1 cellular context compared by ENCODE assay signal in the genomic region with DNA sequence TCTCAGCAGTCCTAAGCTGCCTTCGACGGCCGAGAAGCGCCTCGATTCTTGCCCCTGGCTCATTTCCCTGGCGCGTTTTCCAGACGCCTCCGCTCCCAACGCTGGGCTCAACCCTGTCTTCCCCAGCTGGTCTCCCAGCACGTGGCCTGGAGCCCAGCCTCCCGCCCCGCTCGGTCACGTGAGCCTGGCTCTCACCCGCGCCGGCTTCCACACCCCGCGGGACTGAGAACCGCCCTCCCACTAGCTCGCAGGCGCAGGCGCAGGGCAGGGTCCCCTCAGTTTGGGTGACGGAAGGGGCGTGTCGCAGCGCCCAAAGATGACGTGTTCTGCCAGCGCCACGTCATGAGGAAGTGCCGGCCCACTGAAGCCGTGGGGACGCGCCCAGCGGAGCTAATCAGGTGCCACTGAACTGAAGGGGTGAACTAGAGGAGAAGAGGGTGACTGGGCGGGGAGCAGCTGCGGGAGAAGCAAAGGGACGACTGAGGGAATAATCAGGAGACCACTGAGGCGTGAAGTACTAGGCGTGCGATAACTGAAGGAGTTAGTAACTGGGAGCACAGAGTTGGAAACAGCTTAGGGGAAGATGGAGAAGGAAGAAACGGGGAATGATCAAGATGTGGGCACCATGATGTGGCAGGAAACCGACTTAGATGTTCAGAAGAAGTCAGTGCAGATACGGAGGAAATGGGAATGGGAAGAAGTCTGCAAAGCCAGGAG.
TF ChIP-seq lines count a peak whose summit lies in the region.

A gene with protein sequence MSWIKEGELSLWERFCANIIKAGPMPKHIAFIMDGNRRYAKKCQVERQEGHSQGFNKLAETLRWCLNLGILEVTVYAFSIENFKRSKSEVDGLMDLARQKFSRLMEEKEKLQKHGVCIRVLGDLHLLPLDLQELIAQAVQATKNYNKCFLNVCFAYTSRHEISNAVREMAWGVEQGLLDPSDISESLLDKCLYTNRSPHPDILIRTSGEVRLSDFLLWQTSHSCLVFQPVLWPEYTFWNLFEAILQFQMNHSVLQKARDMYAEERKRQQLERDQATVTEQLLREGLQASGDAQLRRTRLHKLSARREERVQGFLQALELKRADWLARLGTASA (plus strand): TSS at position 343 of the 717 bp plus-strand sequence. CDS start 625 bp downstream, outside the sequence.

TF ChIP-seq in HepG2, 621 proteins besides CTCF, POLR2A, EP300 and RAD21 (continued from another document):
- TF ChIP-seq ZNF577 (CRISPR knock-in tag; IDR thresholded peaks at IDR 0.05; ENCODE audit: borderline replicate concordance, low read depth): no peak
- no peak for TF ChIP-seq CENPX (CRISPR knock-in tag; IDR thresholded peaks at IDR 0.05)
- peak; percentile 98 for TF ChIP-seq ZNF44 (CRISPR knock-in tag; IDR thresholded peaks at IDR 0.05)
- TF ChIP-seq KLF6 (CRISPR knock-in tag; IDR thresholded peaks at IDR 0.05): peak; percentile 95
- TF ChIP-seq ZNF766 (CRISPR knock-in tag; IDR thresholded peaks at IDR 0.05; ENCODE audit: borderline replicate concordance): peak; percentile 99
- TF ChIP-seq BRCA1 (CRISPR knock-in tag; IDR thresholded peaks at IDR 0.05): peak; percentile 79; the same call in 1 of the 2 replicates
- peak; percentile 1; the same call in 1 of the 2 replicates for TF ChIP-seq ZNF251 (CRISPR knock-in tag; IDR thresholded peaks at IDR 0.05)
- TF ChIP-seq ZNF383 (CRISPR knock-in tag; IDR thresholded peaks at IDR 0.05; ENCODE audit: borderline replicate concordance): no peak
- TF ChIP-seq NBN (conservative IDR thresholded peaks at IDR 0.05): no peak
- TF ChIP-seq HNRNPUL1 (IDR thresholded peaks at IDR 0.05; ENCODE audit: low read depth, low read length): no peak
- peak; percentile 85; the same call in 1 of the 2 replicates for TF ChIP-seq ZFYVE20 (CRISPR knock-in tag; IDR thresholded peaks at IDR 0.05; ENCODE audit: borderline replicate concordance, low read depth)
- peak; percentile 72; the same call in 1 of the 2 replicates for TF ChIP-seq NR1H2 (CRISPR knock-in tag; IDR thresholded peaks at IDR 0.05; ENCODE audit: borderline replicate concordance, low read depth)
- TF ChIP-seq ZSCAN20 (CRISPR knock-in tag; IDR thresholded peaks at IDR 0.05; ENCODE audit: borderline replicate concordance): no peak
- TF ChIP-seq JDP2 (CRISPR knock-in tag; IDR thresholded peaks at IDR 0.05; ENCODE audit: borderline replicate concordance): peak; percentile 73; the same call in 1 of the 2 replicates
- TF ChIP-seq RFXANK (CRISPR knock-in tag; IDR thresholded peaks at IDR 0.05): peak; percentile 85; the same call in 1 of the 2 replicates
- TF ChIP-seq HES4 (CRISPR knock-in tag; IDR thresholded peaks at IDR 0.05; ENCODE audit: borderline replicate concordance): peak; percentile 95
- TF ChIP-seq, protein P1, sequence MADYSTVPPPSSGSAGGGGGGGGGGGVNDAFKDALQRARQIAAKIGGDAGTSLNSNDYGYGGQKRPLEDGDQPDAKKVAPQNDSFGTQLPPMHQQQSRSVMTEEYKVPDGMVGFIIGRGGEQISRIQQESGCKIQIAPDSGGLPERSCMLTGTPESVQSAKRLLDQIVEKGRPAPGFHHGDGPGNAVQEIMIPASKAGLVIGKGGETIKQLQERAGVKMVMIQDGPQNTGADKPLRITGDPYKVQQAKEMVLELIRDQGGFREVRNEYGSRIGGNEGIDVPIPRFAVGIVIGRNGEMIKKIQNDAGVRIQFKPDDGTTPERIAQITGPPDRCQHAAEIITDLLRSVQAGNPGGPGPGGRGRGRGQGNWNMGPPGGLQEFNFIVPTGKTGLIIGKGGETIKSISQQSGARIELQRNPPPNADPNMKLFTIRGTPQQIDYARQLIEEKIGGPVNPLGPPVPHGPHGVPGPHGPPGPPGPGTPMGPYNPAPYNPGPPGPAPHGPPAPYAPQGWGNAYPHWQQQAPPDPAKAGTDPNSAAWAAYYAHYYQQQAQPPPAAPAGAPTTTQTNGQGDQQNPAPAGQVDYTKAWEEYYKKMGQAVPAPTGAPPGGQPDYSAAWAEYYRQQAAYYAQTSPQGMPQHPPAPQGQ (CRISPR knock-in tag; IDR thresholded peaks at IDR 0.05; ENCODE audit: borderline replicate concordance): 0 out of 2 replicates have a peak, but pooled peaks have one; percentile 68
- no peak; the same call in 1 of the 2 replicates for TF ChIP-seq ZNF616 (CRISPR knock-in tag; IDR thresholded peaks at IDR 0.05; ENCODE audit: low read depth)
- TF ChIP-seq, protein P2, sequence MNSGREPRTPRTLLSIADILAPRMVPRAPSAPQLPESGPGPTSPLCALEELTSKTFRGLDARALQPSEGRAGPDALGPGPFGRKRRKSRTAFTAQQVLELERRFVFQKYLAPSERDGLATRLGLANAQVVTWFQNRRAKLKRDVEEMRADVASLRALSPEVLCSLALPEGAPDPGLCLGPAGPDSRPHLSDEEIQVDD (CRISPR knock-in tag; IDR thresholded peaks at IDR 0.05; ENCODE audit: borderline replicate concordance): peak; percentile 56; the same call in 1 of the 2 replicates
- TF ChIP-seq AGO1 (IDR thresholded peaks at IDR 0.05; ENCODE audit: low read depth, low read length, poor library complexity, severe bottlenecking): no peak
- TF ChIP-seq MATR3 (CRISPR knock-in tag; IDR thresholded peaks at IDR 0.05): no peak
- peak; percentile 98 for TF ChIP-seq KDM5A (IDR thresholded peaks at IDR 0.05; ENCODE audit: borderline replicate concordance, low read length)
- peak; percentile 90 for TF ChIP-seq ZNF775 (CRISPR knock-in tag; IDR thresholded peaks at IDR 0.05; ENCODE audit: borderline replicate concordance)
- peak; percentile 98 for TF ChIP-seq ZNF607 (CRISPR knock-in tag; IDR thresholded peaks at IDR 0.05; ENCODE audit: borderline replicate concordance)
- TF ChIP-seq, protein P3, sequence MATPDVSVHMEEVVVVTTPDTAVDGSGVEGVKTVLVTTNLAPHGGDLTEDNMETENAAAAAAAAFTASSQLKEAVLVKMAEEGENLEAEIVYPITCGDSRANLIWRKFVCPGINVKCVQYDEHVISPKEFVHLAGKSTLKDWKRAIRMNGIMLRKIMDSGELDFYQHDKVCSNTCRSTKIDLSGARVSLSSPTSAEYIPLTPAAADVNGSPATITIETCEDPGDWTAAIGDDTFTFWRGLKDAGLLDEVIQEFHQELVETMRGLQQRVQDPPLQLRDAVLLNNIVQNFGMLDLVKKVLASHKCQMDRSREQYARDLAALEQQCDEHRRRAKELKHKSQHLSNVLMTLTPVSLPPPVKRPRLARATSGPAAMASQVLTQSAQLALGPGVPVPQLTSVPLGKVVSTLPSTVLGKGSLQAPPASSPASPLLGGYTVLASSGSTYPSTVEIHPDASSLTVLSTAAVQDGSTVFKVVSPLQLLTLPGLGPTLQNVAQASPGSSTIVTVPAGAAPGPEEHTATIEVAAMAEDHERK (CRISPR knock-in tag; IDR thresholded peaks at IDR 0.05; ENCODE audit: low read depth): peak; percentile 61; the same call in 1 of the 2 replicates
- peak; percentile 98 for TF ChIP-seq HOXA3 (CRISPR knock-in tag; IDR thresholded peaks at IDR 0.05)
- TF ChIP-seq ZNF709 (CRISPR knock-in tag; IDR thresholded peaks at IDR 0.05): peak; percentile 93
- TF ChIP-seq MIXL1 (CRISPR knock-in tag; IDR thresholded peaks at IDR 0.05): peak; percentile 69
- TF ChIP-seq KDM4B (CRISPR knock-in tag; IDR thresholded peaks at IDR 0.05): peak; percentile 90; the same call in 1 of the 2 replicates
- no peak for TF ChIP-seq ZNF260 (CRISPR knock-in tag; IDR thresholded peaks at IDR 0.05; ENCODE audit: borderline replicate concordance, low read depth)
- TF ChIP-seq, protein P4, sequence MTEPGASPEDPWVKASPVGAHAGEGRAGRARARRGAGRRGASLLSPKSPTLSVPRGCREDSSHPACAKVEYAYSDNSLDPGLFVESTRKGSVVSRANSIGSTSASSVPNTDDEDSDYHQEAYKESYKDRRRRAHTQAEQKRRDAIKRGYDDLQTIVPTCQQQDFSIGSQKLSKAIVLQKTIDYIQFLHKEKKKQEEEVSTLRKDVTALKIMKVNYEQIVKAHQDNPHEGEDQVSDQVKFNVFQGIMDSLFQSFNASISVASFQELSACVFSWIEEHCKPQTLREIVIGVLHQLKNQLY (CRISPR knock-in tag; IDR thresholded peaks at IDR 0.05): peak; percentile 89
- TF ChIP-seq, protein P5, sequence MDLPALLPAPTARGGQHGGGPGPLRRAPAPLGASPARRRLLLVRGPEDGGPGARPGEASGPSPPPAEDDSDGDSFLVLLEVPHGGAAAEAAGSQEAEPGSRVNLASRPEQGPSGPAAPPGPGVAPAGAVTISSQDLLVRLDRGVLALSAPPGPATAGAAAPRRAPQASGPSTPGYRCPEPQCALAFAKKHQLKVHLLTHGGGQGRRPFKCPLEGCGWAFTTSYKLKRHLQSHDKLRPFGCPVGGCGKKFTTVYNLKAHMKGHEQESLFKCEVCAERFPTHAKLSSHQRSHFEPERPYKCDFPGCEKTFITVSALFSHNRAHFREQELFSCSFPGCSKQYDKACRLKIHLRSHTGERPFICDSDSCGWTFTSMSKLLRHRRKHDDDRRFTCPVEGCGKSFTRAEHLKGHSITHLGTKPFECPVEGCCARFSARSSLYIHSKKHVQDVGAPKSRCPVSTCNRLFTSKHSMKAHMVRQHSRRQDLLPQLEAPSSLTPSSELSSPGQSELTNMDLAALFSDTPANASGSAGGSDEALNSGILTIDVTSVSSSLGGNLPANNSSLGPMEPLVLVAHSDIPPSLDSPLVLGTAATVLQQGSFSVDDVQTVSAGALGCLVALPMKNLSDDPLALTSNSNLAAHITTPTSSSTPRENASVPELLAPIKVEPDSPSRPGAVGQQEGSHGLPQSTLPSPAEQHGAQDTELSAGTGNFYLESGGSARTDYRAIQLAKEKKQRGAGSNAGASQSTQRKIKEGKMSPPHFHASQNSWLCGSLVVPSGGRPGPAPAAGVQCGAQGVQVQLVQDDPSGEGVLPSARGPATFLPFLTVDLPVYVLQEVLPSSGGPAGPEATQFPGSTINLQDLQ (CRISPR knock-in tag; IDR thresholded peaks at IDR 0.05): peak; percentile 81; the same call in 1 of the 2 replicates
- peak; percentile 91; the same call in 1 of the 2 replicates for TF ChIP-seq TP53 (CRISPR knock-in tag; conservative IDR thresholded peaks at IDR 0.05)
- TF ChIP-seq, protein P6, sequence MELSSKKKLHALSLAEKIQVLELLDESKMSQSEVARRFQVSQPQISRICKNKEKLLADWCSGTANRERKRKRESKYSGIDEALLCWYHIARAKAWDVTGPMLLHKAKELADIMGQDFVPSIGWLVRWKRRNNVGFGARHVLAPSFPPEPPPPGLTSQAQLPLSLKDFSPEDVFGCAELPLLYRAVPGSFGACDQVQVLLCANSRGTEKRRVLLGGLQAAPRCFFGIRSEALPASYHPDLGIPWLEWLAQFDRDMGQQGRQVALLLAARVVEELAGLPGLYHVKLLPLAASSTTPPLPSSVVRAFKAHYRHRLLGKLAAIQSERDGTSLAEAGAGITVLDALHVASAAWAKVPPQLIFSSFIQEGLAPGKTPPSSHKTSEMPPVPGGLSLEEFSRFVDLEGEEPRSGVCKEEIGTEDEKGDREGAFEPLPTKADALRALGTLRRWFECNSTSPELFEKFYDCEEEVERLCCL (CRISPR knock-in tag; IDR thresholded peaks at IDR 0.05; ENCODE audit: borderline replicate concordance): peak; percentile 94; the same call in 1 of the 2 replicates
- TF ChIP-seq SMAD3 (CRISPR knock-in tag; IDR thresholded peaks at IDR 0.05): peak; percentile 86
- no peak for TF ChIP-seq ZNF549 (CRISPR knock-in tag; IDR thresholded peaks at IDR 0.05)
- TF ChIP-seq SRSF1 (optimal IDR thresholded peaks at IDR 0.05; ENCODE audit: low read depth, low read length): no peak
- TF ChIP-seq RARA (CRISPR knock-in tag; IDR thresholded peaks at IDR 0.05): peak; percentile 63; the same call in 1 of the 2 replicates
- TF ChIP-seq DPF2 (CRISPR knock-in tag; IDR thresholded peaks at IDR 0.05; ENCODE audit: borderline replicate concordance, low read depth): no peak
- peak; percentile 90 for TF ChIP-seq STAT5B (CRISPR knock-in tag; IDR thresholded peaks at IDR 0.05)
- TF ChIP-seq, protein P7, sequence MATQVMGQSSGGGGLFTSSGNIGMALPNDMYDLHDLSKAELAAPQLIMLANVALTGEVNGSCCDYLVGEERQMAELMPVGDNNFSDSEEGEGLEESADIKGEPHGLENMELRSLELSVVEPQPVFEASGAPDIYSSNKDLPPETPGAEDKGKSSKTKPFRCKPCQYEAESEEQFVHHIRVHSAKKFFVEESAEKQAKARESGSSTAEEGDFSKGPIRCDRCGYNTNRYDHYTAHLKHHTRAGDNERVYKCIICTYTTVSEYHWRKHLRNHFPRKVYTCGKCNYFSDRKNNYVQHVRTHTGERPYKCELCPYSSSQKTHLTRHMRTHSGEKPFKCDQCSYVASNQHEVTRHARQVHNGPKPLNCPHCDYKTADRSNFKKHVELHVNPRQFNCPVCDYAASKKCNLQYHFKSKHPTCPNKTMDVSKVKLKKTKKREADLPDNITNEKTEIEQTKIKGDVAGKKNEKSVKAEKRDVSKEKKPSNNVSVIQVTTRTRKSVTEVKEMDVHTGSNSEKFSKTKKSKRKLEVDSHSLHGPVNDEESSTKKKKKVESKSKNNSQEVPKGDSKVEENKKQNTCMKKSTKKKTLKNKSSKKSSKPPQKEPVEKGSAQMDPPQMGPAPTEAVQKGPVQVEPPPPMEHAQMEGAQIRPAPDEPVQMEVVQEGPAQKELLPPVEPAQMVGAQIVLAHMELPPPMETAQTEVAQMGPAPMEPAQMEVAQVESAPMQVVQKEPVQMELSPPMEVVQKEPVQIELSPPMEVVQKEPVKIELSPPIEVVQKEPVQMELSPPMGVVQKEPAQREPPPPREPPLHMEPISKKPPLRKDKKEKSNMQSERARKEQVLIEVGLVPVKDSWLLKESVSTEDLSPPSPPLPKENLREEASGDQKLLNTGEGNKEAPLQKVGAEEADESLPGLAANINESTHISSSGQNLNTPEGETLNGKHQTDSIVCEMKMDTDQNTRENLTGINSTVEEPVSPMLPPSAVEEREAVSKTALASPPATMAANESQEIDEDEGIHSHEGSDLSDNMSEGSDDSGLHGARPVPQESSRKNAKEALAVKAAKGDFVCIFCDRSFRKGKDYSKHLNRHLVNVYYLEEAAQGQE (IDR thresholded peaks at IDR 0.05; ENCODE audit: borderline replicate concordance in 1 of 2, low read depth in 1 of 2, low read length in 2 of 2): no peak; a peak in 1 of 4 replicates
